ENCODE assay signal across 10 cellular contexts in the genomic region with DNA sequence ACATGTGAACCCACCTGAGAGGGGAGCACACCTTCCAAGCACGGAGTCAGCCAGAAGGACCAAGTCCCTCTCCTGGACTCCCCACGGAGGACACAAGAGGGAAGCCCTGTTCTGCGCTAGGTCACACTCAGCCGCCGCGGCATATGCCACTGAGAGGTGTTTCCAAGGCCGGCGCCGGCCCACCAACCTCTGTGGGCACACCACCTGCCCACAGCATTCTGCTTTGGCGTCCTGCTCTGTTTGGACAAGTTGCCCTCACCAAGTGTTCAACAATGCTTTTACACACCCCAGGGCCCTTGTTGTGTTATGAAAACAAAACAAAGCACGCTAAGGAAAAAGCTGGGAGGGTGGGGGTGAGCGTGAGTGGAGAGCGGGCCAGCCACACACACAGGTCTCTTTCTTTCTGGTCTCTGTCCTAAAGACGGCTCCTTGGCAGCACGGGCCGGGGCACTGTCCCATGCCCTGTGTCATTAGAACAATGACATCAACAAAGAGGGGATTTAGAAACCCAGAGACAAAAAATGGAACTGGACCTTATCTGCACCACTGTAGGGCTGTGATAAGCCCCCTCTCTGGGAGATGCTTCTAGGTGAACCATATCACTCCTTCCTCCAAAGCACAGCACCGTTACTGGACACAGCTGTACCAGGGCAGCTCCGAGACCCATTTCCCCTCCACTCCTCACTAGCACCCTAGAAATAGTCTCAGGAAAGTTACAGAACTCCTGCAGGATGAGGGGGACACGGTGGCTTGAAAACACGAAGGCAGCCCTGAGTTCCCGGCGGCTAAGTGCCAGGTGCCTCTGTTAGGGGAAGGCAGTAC. TPM values are rescaled to one million over a fixed set of nuclear protein-coding genes. Genes with fewer than 3 reads are reported as not detected.
A peak's percentile ranks its signal among the peaks of the same experiment; 100 is the strongest.
DNase-seq lines count a peak whose midpoint lies in the region; ATAC-seq and TF ChIP-seq lines count a peak whose summit lies in the region.
"Had no signal": no experiment of that assay in that cellular context is flagged by ENCODE, and none has a peak within 500 bp of the region (broad histone marks: within the 10 kb centered on the region; RNA-seq: fewer than 3 reads in every experiment).

No MANE protein-coding gene starts in this region.

- DNase-seq in CD8-positive, alpha-beta memory T cell, result no peak
- no peak for DNase-seq in NCI-H2227 treated with DMSO at 0.1 percent for 48 hours (lab: John Stamatoyannopoulos, UW)
- no peak for DNase-seq in neural progenitor cell (ENCODE audit: low spot score)
- DNase-seq in MG63, result no peak
- DNase-seq: NCI-H1436; stimulated activated CD4-positive, alpha-beta T cell treated with anti-CD3 and anti-CD28 coated beads, Interleukin-2, amount 100 ng/mL, for 48 hours had no signal

- H3K9me3 Mint-ChIP-seq in CD8-positive, alpha-beta memory T cell, result no peaks in the 10 kb centered on the region
- no peaks in the 10 kb centered on the region for H3K9me3 Mint-ChIP-seq in neural progenitor cell

- peaks cover 0 to 9% of the 10 kb centered on the region in 2 donors for H3K27me3 Mint-ChIP-seq in CD8-positive, alpha-beta memory T cell
- peaks cover 4% of the 10 kb centered on the region for H3K27me3 Mint-ChIP-seq in neural progenitor cell (ENCODE audit: insufficient read depth, low read depth)

- no peaks in the 10 kb centered on the region for H3K36me3 ChIP-seq in CD8-positive, alpha-beta memory T cell (ENCODE audit: insufficient read depth, low read length)
- H3K36me3 ChIP-seq in OCI-LY3 (replicated peaks; ENCODE audit: low read depth, low read length) (no peaks in the 10 kb centered on the region), duodenal mucosa (ENCODE audit: control insufficient read depth in 1 of 2, insufficient read depth in 2 of 2, low read length in 2 of 2) (peaks cover 4 to 13% of the 10 kb centered on the region in 2 donors), neutrophil (no peaks in the 10 kb centered on the region), neural progenitor cell (no peaks in the 10 kb centered on the region), MG63 (peaks cover 59% of the 10 kb centered on the region)

- H3K4me1 Mint-ChIP-seq in CD8-positive, alpha-beta memory T cell, result peaks cover 84 to 100% (median 96%) of the 10 kb centered on the region in 3 donors
- H3K4me1 Mint-ChIP-seq in neural progenitor cell, result peaks cover 72% of the 10 kb centered on the region

- peaks cover 91% of the 10 kb centered on the region for H3K4me1 ChIP-seq in CD8-positive, alpha-beta memory T cell (ENCODE audit: insufficient read depth, low read length)
- H3K4me1 ChIP-seq in OCI-LY3 (ENCODE audit: low read length) (peaks cover 69% of the 10 kb centered on the region), duodenal mucosa (ENCODE audit: control insufficient read depth in 1 of 2, insufficient read depth in 2 of 2, low read length in 2 of 2) (peaks cover 91 to 93% of the 10 kb centered on the region in 2 donors), neutrophil (ENCODE audit: control insufficient read depth in 1 of 2, insufficient read depth in 1 of 2, low read depth in 1 of 2, low read length in 1 of 2) (peaks cover 87 to 98% of the 10 kb centered on the region in 2 experiments), neural progenitor cell (peaks cover 26% of the 10 kb centered on the region)

- H2AFZ ChIP-seq in OCI-LY3 (ENCODE audit: low read depth, low read length) (no peak overlapping the region), neural progenitor cell (replicated peaks) (no peak overlapping the region)

- TF ChIP-seq CTCF in OCI-LY3 (IDR thresholded peaks at IDR 0.05; ENCODE audit: low read depth, low read length), result no peak
- no peak for TF ChIP-seq CTCF in neutrophil (IDR thresholded peaks at IDR 0.05)
- TF ChIP-seq CTCF in neural progenitor cell (IDR thresholded peaks at IDR 0.05), result no peak

- no peaks in the 10 kb centered on the region for H3K27me3 ChIP-seq in CD8-positive, alpha-beta memory T cell (ENCODE audit: insufficient read depth, low read length, poor library complexity, severe bottlenecking)
- H3K27me3 ChIP-seq in OCI-LY3 (ENCODE audit: low read depth, low read length) (no peaks in the 10 kb centered on the region), duodenal mucosa (ENCODE audit: control insufficient read depth in 1 of 2, insufficient read depth in 2 of 2, low read length in 2 of 2) (no peaks in the 10 kb centered on the region), neutrophil (no peaks in the 10 kb centered on the region), neural progenitor cell (no peaks in the 10 kb centered on the region), MG63 (no peaks in the 10 kb centered on the region)

- H3K27ac Mint-ChIP-seq in CD8-positive, alpha-beta memory T cell, result peak overlapping the region in 7 of 8 donors; percentile 61 to 91 (median 85)
- H3K27ac Mint-ChIP-seq in neural progenitor cell, result no peak overlapping the region

- CTCF ChIA-PET in CD8-positive, alpha-beta memory T cell (lab: Charles Lee), result interaction anchor here (0.9 to 1.3 kb wide), 2 partner anchors 19 to 165 kb away, joined by 3 read pairs; no protein-coding TSS in a partner anchor

- H3K4me3 ChIP-seq in CD8-positive, alpha-beta memory T cell (ENCODE audit: low read length), result peak overlapping the region; percentile 18
- H3K4me3 ChIP-seq in OCI-LY3 (ENCODE audit: low read length) (peak overlapping the region; percentile 70), duodenal mucosa (ENCODE audit: low read depth in 1 of 2, low read length in 2 of 2) (peak overlapping the region; percentile 18 to 32), neutrophil (ENCODE audit: low read depth in 1 of 2, low read length in 1 of 2) (peak overlapping the region; percentile 45 to 56), neural progenitor cell (no peak overlapping the region), MG63 (no peak overlapping the region)

- no peaks in the 10 kb centered on the region for H3F3A ChIP-seq in neural progenitor cell (ENCODE audit: low read depth)

- H3K9me3 ChIP-seq in CD8-positive, alpha-beta memory T cell (ENCODE audit: low read length), result no peaks in the 10 kb centered on the region
- no peaks in the 10 kb centered on the region for H3K9me3 ChIP-seq in OCI-LY3 (ENCODE audit: insufficient read depth, low read length)
- no peaks in the 10 kb centered on the region for H3K9me3 ChIP-seq in duodenal mucosa (ENCODE audit: control insufficient read depth in 1 of 2, low read length in 2 of 2)
- H3K9me3 ChIP-seq in neutrophil, result no peaks in the 10 kb centered on the region
- H3K9me3 ChIP-seq in neural progenitor cell (ENCODE audit: low read depth), result no peaks in the 10 kb centered on the region
- H3K9me3 ChIP-seq in MG63, result no peaks in the 10 kb centered on the region

- peaks cover 0 to 41% (median 9%) of the 10 kb centered on the region in 3 donors for H3K36me3 Mint-ChIP-seq in CD8-positive, alpha-beta memory T cell
- H3K36me3 Mint-ChIP-seq in neural progenitor cell, result peaks cover 12% of the 10 kb centered on the region

- peak overlapping the region; percentile 21 to 79 (median 65) for H3K4me3 Mint-ChIP-seq in CD8-positive, alpha-beta memory T cell
- H3K4me3 Mint-ChIP-seq in neural progenitor cell, result no peak overlapping the region

- POLR2A ChIA-PET in CD8-positive, alpha-beta memory T cell (lab: Charles Lee), result no interaction called here

- peaks cover 11% of the 10 kb centered on the region; the same call in 1 of the 2 replicates for H4K20me1 ChIP-seq in OCI-LY3 (ENCODE audit: insufficient read depth, low read length)
- peaks cover 8% of the 10 kb centered on the region for H4K20me1 ChIP-seq in neural progenitor cell (ENCODE audit: low read depth)

- H3K4me2 ChIP-seq in OCI-LY3 (ENCODE audit: low read length) (peak overlapping the region; percentile 88), neural progenitor cell (no peak overlapping the region)

- no peak for ATAC-seq in GM18867 (IDR thresholded peaks at IDR 0.05; ENCODE audit: unreplicated experiment)

- H3K79me2 ChIP-seq in OCI-LY3 (ENCODE audit: low read length), result peaks cover 51% of the 10 kb centered on the region
- no peaks in the 10 kb centered on the region for H3K79me2 ChIP-seq in neural progenitor cell (ENCODE audit: low read depth)

- peak overlapping the region; percentile 60 for H3K9ac ChIP-seq in OCI-LY3 (ENCODE audit: low read length)
- no peak overlapping the region for H3K9ac ChIP-seq in duodenal mucosa (ENCODE audit: low read depth in 1 of 2, low read length in 2 of 2)
- no peak overlapping the region for H3K9ac ChIP-seq in neural progenitor cell

- no peak overlapping the region for H3K27ac ChIP-seq in CD8-positive, alpha-beta memory T cell (ENCODE audit: low read depth, low read length)
- peak overlapping the region; percentile 87; the same call in 1 of the 2 replicates for H3K27ac ChIP-seq in OCI-LY3 (ENCODE audit: low read length)
- peak overlapping the region; percentile 41 for H3K27ac ChIP-seq in duodenal mucosa (ENCODE audit: low read depth, low read length)
- H3K27ac ChIP-seq in neutrophil, result peak overlapping the region; percentile 88
- H3K27ac ChIP-seq in neural progenitor cell, result no peak overlapping the region

RNA-seq across cellular contexts. Expression of gene SMAD7, which starts 17.0 kb away (rescaled TPM):
- total RNA-seq in CD8-positive, alpha-beta memory T cell, result 10 to 100 TPM; 23.3 TPM
- 7.0 TPM for polyA plus RNA-seq in CD8-positive, alpha-beta memory T cell
- 1.1 and 2.0 TPM in 2 replicates for total RNA-seq in neural progenitor cell (ENCODE audit: low replicate concordance)
- total RNA-seq in MG63 (2014; rRNA removed; shearing (Covaris generic); ENCODE audit: low replicate concordance), result 13.4 and 29.3 TPM in 2 replicates

Comparison
In these comparisons a context has a peak if more than half of its experiments do, and no peak if none do; other contexts are left out.
1. H3K27ac ChIP-seq: peak in OCI-LY3 (single experiment), duodenal mucosa (single experiment) and neutrophil (single experiment); none in CD8-positive, alpha-beta memory T cell (single experiment) and neural progenitor cell (single experiment).
2. H3K4me3 ChIP-seq: peak in CD8-positive, alpha-beta memory T cell (single experiment), OCI-LY3 (single experiment), duodenal mucosa (2 of 2) and neutrophil (2 of 2); none in neural progenitor cell (single experiment) and MG63 (single experiment).